In the genomic region with DNA sequence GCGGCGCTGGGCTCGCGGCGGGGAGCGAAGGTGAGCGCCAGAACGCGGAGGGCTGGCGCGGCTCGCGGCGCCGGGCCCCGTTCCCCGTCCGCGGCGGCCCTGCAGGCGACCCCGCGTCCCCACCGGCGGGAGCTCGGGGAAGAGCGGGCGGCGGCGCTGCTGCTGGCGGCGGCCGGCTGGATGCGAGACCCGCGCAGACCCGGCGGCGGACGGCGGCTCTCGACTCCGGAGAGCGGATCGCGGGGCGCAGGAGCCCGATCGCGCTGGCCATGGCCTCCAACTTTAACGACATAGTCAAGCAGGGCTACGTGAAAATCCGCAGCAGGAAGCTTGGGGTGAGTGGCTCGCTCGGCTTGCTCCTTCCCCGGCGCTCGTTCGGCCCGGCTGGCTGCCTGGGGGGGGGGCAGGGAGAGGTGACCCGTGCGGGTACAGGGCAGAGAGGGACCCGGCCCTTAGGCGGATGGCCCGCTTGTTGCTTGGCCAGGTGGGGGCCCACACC, we compare ENCODE assay signal across 1 cellular context.
TF ChIP-seq lines count a peak whose summit lies in the region.

No MANE protein-coding gene starts in this region.

TF ChIP-seq in HepG2, 621 proteins besides CTCF, POLR2A, EP300 and RAD21 (continued from another document and continues in another):
- TF ChIP-seq, protein P1, sequence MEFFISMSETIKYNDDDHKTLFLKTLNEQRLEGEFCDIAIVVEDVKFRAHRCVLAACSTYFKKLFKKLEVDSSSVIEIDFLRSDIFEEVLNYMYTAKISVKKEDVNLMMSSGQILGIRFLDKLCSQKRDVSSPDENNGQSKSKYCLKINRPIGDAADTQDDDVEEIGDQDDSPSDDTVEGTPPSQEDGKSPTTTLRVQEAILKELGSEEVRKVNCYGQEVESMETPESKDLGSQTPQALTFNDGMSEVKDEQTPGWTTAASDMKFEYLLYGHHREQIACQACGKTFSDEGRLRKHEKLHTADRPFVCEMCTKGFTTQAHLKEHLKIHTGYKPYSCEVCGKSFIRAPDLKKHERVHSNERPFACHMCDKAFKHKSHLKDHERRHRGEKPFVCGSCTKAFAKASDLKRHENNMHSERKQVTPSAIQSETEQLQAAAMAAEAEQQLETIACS (CRISPR knock-in tag; IDR thresholded peaks at IDR 0.05) = no peak
- TF ChIP-seq ZNF292 (CRISPR knock-in tag; IDR thresholded peaks at IDR 0.05; ENCODE audit: borderline replicate concordance, low read depth) = peak; percentile 62; the same call in 1 of the 2 replicates
- TF ChIP-seq NFATC3 (CRISPR knock-in tag; IDR thresholded peaks at IDR 0.05) = 0 out of 2 replicates have a peak, but pooled peaks have one; percentile 20
- TF ChIP-seq ZNF564 (CRISPR knock-in tag; IDR thresholded peaks at IDR 0.05) = 0 out of 2 replicates have a peak, but pooled peaks have one; percentile 42
- TF ChIP-seq HNRNPK (IDR thresholded peaks at IDR 0.05; ENCODE audit: low read depth, low read length, poor library complexity, severe bottlenecking) = peak; percentile 11
- TF ChIP-seq RCOR2 (CRISPR knock-in tag; IDR thresholded peaks at IDR 0.05) = no peak
- 0 out of 2 replicates have a peak, but pooled peaks have one; percentile 38 for TF ChIP-seq NRL (CRISPR knock-in tag; IDR thresholded peaks at IDR 0.05; ENCODE audit: borderline replicate concordance)
- TF ChIP-seq SKI (IDR thresholded peaks at IDR 0.05; ENCODE audit: partially characterized antibody) = peak; percentile 16
- no peak for TF ChIP-seq POLR2AphosphoS5 (IDR thresholded peaks at IDR 0.05; ENCODE audit: low read depth, low read length)
- TF ChIP-seq, protein P2, sequence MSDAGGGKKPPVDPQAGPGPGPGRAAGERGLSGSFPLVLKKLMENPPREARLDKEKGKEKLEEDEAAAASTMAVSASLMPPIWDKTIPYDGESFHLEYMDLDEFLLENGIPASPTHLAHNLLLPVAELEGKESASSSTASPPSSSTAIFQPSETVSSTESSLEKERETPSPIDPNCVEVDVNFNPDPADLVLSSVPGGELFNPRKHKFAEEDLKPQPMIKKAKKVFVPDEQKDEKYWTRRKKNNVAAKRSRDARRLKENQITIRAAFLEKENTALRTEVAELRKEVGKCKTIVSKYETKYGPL (CRISPR knock-in tag; IDR thresholded peaks at IDR 0.05) = no peak
- peak; percentile 81 for TF ChIP-seq SRSF1 (optimal IDR thresholded peaks at IDR 0.05; ENCODE audit: low read depth, low read length)
- TF ChIP-seq, protein P3, sequence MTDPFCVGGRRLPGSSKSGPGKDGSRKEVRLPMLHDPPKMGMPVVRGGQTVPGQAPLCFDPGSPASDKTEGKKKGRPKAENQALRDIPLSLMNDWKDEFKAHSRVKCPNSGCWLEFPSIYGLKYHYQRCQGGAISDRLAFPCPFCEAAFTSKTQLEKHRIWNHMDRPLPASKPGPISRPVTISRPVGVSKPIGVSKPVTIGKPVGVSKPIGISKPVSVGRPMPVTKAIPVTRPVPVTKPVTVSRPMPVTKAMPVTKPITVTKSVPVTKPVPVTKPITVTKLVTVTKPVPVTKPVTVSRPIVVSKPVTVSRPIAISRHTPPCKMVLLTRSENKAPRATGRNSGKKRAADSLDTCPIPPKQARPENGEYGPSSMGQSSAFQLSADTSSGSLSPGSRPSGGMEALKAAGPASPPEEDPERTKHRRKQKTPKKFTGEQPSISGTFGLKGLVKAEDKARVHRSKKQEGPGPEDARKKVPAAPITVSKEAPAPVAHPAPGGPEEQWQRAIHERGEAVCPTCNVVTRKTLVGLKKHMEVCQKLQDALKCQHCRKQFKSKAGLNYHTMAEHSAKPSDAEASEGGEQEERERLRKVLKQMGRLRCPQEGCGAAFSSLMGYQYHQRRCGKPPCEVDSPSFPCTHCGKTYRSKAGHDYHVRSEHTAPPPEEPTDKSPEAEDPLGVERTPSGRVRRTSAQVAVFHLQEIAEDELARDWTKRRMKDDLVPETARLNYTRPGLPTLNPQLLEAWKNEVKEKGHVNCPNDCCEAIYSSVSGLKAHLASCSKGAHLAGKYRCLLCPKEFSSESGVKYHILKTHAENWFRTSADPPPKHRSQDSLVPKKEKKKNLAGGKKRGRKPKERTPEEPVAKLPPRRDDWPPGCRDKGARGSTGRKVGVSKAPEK (CRISPR knock-in tag; IDR thresholded peaks at IDR 0.05; ENCODE audit: borderline replicate concordance) = 0 out of 2 replicates have a peak, but pooled peaks have one; percentile 70
- 0 out of 2 replicates have a peak, but pooled peaks have one; percentile 40 for TF ChIP-seq EED (CRISPR knock-in tag; IDR thresholded peaks at IDR 0.05)
- TF ChIP-seq MED8 (CRISPR knock-in tag; IDR thresholded peaks at IDR 0.05; ENCODE audit: insufficient replicate concordance) = peak; percentile 31
- TF ChIP-seq YY1 (IDR thresholded peaks at IDR 0.05; ENCODE audit: insufficient read depth, insufficient replicate concordance, low read depth, low read length) = peak; percentile 42
- no peak for TF ChIP-seq PPARG (CRISPR knock-in tag; conservative IDR thresholded peaks at IDR 0.05)
- TF ChIP-seq, protein P4, sequence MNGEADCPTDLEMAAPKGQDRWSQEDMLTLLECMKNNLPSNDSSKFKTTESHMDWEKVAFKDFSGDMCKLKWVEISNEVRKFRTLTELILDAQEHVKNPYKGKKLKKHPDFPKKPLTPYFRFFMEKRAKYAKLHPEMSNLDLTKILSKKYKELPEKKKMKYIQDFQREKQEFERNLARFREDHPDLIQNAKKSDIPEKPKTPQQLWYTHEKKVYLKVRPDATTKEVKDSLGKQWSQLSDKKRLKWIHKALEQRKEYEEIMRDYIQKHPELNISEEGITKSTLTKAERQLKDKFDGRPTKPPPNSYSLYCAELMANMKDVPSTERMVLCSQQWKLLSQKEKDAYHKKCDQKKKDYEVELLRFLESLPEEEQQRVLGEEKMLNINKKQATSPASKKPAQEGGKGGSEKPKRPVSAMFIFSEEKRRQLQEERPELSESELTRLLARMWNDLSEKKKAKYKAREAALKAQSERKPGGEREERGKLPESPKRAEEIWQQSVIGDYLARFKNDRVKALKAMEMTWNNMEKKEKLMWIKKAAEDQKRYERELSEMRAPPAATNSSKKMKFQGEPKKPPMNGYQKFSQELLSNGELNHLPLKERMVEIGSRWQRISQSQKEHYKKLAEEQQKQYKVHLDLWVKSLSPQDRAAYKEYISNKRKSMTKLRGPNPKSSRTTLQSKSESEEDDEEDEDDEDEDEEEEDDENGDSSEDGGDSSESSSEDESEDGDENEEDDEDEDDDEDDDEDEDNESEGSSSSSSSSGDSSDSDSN (CRISPR knock-in tag; IDR thresholded peaks at IDR 0.05) = peak; percentile 61; the same call in 1 of the 2 replicates
- peak; percentile 11; the same call in 1 of the 2 replicates for TF ChIP-seq ZNF772 (CRISPR knock-in tag; IDR thresholded peaks at IDR 0.05)
- TF ChIP-seq, protein P5, sequence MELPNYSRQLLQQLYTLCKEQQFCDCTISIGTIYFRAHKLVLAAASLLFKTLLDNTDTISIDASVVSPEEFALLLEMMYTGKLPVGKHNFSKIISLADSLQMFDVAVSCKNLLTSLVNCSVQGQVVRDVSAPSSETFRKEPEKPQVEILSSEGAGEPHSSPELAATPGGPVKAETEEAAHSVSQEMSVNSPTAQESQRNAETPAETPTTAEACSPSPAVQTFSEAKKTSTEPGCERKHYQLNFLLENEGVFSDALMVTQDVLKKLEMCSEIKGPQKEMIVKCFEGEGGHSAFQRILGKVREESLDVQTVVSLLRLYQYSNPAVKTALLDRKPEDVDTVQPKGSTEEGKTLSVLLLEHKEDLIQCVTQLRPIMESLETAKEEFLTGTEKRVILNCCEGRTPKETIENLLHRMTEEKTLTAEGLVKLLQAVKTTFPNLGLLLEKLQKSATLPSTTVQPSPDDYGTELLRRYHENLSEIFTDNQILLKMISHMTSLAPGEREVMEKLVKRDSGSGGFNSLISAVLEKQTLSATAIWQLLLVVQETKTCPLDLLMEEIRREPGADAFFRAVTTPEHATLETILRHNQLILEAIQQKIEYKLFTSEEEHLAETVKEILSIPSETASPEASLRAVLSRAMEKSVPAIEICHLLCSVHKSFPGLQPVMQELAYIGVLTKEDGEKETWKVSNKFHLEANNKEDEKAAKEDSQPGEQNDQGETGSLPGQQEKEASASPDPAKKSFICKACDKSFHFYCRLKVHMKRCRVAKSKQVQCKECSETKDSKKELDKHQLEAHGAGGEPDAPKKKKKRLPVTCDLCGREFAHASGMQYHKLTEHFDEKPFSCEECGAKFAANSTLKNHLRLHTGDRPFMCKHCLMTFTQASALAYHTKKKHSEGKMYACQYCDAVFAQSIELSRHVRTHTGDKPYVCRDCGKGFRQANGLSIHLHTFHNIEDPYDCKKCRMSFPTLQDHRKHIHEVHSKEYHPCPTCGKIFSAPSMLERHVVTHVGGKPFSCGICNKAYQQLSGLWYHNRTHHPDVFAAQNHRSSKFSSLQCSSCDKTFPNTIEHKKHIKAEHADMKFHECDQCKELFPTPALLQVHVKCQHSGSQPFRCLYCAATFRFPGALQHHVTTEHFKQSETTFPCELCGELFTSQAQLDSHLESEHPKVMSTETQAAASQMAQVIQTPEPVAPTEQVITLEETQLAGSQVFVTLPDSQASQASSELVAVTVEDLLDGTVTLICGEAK (IDR thresholded peaks at IDR 0.05) = no peak
- TF ChIP-seq, protein P5 (CRISPR knock-in tag; IDR thresholded peaks at IDR 0.05) = 0 out of 2 replicates have a peak, but pooled peaks have one; percentile 25
- 0 out of 2 replicates have a peak, but pooled peaks have one; percentile 42 for TF ChIP-seq ZNF317 (CRISPR knock-in tag; IDR thresholded peaks at IDR 0.05)
- TF ChIP-seq ZNF776 (CRISPR knock-in tag; IDR thresholded peaks at IDR 0.05) = 0 out of 2 replicates have a peak, but pooled peaks have one; percentile 29
- no peak for TF ChIP-seq POGZ (CRISPR knock-in tag; IDR thresholded peaks at IDR 0.05)
- TF ChIP-seq ZBTB20 (CRISPR knock-in tag; IDR thresholded peaks at IDR 0.05; ENCODE audit: borderline replicate concordance, low read depth) = no peak
- no peak for TF ChIP-seq ATRX (CRISPR knock-in tag; IDR thresholded peaks at IDR 0.05; ENCODE audit: borderline replicate concordance)
- peak; percentile 10; the same call in 1 of the 2 replicates for TF ChIP-seq RXRA (CRISPR knock-in tag; IDR thresholded peaks at IDR 0.05)
- TF ChIP-seq SAP130 (CRISPR knock-in tag; IDR thresholded peaks at IDR 0.05; ENCODE audit: low read depth) = 0 out of 2 replicates have a peak, but pooled peaks have one; percentile 19
- TF ChIP-seq, protein P6, sequence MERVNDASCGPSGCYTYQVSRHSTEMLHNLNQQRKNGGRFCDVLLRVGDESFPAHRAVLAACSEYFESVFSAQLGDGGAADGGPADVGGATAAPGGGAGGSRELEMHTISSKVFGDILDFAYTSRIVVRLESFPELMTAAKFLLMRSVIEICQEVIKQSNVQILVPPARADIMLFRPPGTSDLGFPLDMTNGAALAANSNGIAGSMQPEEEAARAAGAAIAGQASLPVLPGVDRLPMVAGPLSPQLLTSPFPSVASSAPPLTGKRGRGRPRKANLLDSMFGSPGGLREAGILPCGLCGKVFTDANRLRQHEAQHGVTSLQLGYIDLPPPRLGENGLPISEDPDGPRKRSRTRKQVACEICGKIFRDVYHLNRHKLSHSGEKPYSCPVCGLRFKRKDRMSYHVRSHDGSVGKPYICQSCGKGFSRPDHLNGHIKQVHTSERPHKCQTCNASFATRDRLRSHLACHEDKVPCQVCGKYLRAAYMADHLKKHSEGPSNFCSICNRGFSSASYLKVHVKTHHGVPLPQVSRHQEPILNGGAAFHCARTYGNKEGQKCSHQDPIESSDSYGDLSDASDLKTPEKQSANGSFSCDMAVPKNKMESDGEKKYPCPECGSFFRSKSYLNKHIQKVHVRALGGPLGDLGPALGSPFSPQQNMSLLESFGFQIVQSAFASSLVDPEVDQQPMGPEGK (CRISPR knock-in tag; IDR thresholded peaks at IDR 0.05) = peak; percentile 66
- TF ChIP-seq, protein P7, sequence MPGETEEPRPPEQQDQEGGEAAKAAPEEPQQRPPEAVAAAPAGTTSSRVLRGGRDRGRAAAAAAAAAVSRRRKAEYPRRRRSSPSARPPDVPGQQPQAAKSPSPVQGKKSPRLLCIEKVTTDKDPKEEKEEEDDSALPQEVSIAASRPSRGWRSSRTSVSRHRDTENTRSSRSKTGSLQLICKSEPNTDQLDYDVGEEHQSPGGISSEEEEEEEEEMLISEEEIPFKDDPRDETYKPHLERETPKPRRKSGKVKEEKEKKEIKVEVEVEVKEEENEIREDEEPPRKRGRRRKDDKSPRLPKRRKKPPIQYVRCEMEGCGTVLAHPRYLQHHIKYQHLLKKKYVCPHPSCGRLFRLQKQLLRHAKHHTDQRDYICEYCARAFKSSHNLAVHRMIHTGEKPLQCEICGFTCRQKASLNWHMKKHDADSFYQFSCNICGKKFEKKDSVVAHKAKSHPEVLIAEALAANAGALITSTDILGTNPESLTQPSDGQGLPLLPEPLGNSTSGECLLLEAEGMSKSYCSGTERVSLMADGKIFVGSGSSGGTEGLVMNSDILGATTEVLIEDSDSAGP (CRISPR knock-in tag; IDR thresholded peaks at IDR 0.05; ENCODE audit: borderline replicate concordance) = no peak; the same call in 1 of the 2 replicates
- peak; percentile 29; the same call in 1 of the 2 replicates for TF ChIP-seq TBX2 (CRISPR knock-in tag; IDR thresholded peaks at IDR 0.05; ENCODE audit: borderline replicate concordance)
- TF ChIP-seq, protein P8, sequence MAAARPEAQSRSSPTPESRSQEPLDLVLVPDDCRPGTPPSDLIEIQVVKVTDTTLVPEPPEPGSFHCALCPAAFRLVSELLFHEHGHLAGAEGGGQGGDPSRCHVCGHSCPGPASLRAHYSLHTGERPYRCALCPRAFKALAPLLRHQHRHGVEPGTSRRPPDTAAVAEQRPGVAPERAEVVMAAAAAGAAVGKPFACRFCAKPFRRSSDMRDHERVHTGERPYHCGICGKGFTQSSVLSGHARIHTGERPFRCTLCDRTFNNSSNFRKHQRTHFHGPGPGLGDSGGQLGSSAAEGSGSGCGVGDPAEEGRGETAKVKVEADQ (CRISPR knock-in tag; IDR thresholded peaks at IDR 0.05; ENCODE audit: borderline replicate concordance) = 0 out of 2 replicates have a peak, but pooled peaks have one; percentile 48
